Comparison of ENCODE assay signal across 1 cellular context in the genomic region with DNA sequence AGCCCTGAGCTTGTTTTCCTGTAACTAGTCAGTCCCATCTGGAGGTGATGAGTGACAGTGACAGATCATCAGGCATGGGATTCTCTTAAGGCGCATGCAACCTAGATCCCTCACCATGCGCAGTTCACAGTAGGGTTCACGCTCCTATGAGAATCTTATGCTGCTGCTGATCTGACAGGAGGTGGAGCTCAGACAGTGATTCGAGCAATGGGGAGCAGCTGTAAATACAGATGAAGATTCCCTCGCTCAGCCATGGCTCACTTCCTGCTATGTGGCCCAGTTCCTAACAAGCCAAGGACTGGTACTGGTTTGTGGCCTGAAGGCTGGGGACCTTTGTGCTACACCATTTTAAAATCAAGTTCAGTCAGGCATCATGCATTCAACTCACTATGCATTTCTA.
TF ChIP-seq lines count a peak whose summit lies in the region.

No MANE protein-coding gene starts in this region.

TF ChIP-seq in IMR-90, 13 proteins besides CTCF, POLR2A, EP300 and RAD21:
- TF ChIP-seq MAFK (IDR thresholded peaks at IDR 0.05; ENCODE audit: low read depth, low read length) (no peak), CHD1 (IDR thresholded peaks at IDR 0.05; ENCODE audit: low read depth, low read length) (no peak), CEBPB (IDR thresholded peaks at IDR 0.05; ENCODE audit: low read depth, low read length) (no peak), SMC3 (IDR thresholded peaks at IDR 0.05; ENCODE audit: low read depth, low read length) (no peak), RCOR1 (IDR thresholded peaks at IDR 0.05; ENCODE audit: insufficient replicate concordance, low read length) (no peak), MXI1 (IDR thresholded peaks at IDR 0.05; ENCODE audit: borderline replicate concordance, low read depth, low read length) (no peak), RFX5 (IDR thresholded peaks at IDR 0.05; ENCODE audit: low read depth, low read length) (no peak), BHLHE40 (IDR thresholded peaks at IDR 0.05; ENCODE audit: low read depth, low read length) (no peak), FOS (IDR thresholded peaks at IDR 0.05; ENCODE audit: low read depth, low read length) (no peak), NFE2L2 (IDR thresholded peaks at IDR 0.05; ENCODE audit: low read depth, low read length) (no peak), USF2 (IDR thresholded peaks at IDR 0.05; ENCODE audit: low read depth, low read length) (no peak), MAZ (IDR thresholded peaks at IDR 0.05; ENCODE audit: borderline replicate concordance, low read depth, low read length) (no peak)
- TF ChIP-seq, protein P1, sequence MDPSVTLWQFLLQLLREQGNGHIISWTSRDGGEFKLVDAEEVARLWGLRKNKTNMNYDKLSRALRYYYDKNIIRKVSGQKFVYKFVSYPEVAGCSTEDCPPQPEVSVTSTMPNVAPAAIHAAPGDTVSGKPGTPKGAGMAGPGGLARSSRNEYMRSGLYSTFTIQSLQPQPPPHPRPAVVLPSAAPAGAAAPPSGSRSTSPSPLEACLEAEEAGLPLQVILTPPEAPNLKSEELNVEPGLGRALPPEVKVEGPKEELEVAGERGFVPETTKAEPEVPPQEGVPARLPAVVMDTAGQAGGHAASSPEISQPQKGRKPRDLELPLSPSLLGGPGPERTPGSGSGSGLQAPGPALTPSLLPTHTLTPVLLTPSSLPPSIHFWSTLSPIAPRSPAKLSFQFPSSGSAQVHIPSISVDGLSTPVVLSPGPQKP (IDR thresholded peaks at IDR 0.05; ENCODE audit: borderline replicate concordance, low read depth, low read length), result no peak
TF ChIP-seq in IMR-90: peak in this region for 0.
